ENCODE assay signal across 9 cellular contexts in genomic region chr2:239266436-239266770, GRCh38.
DNase-seq lines count a peak whose midpoint lies in the region; ATAC-seq and TF ChIP-seq lines count a peak whose summit lies in the region.
"Had no signal": no experiment of that assay in that cellular context is flagged by ENCODE, and none has a peak within 500 bp of the region (broad histone marks: within the 10 kb centered on the region; RNA-seq: fewer than 3 reads in every experiment).

No MANE protein-coding gene starts in this region.

- peak overlapping the region; percentile 100 for H3K4me3 ChIP-seq in CD8-positive, alpha-beta memory T cell (ENCODE audit: low read length)
- H3K4me3 ChIP-seq in esophagus squamous epithelium (peak overlapping the region in 3 of 4 donors; percentile 16 to 55 (median 35)), rectal smooth muscle tissue (ENCODE audit: low read length) (peak overlapping the region; percentile 49)

- POLR2A ChIA-PET in CD8-positive, alpha-beta memory T cell (lab: Charles Lee) = interaction anchor here (1.1 to 2.0 kb wide), 4 partner anchors 9 to 135 kb away, joined by 3 to 19 read pairs (median 5); partner anchors contain the start of gene HDAC4
- POLR2A ChIA-PET in RWPE1 (lab: Yijun Ruan, JAX; ENCODE audit: low non-redundant PET) = no interaction called here

- H3K27ac ChIP-seq in CD8-positive, alpha-beta memory T cell (ENCODE audit: low read depth, low read length) = peak overlapping the region; percentile 93
- H3K27ac ChIP-seq in RWPE1 (peak overlapping the region; percentile 63), esophagus squamous epithelium (peak overlapping the region; percentile 68 to 90 (median 85)), rectal smooth muscle tissue (ENCODE audit: low read depth, low read length) (peak overlapping the region; percentile 64)

- TF ChIP-seq POLR2A in esophagus squamous epithelium (IDR thresholded peaks at IDR 0.05) = no peak

- no peak for DNase-seq in CD8-positive, alpha-beta memory T cell
- DNase-seq in RWPE1 (ENCODE audit: low spot score) (no peak), esophagus squamous epithelium (lab: John Stamatoyannopoulos, UW) (no peak), NOMO-1 treated with DMSO at 0.1 percent for 48 hours (lab: John Stamatoyannopoulos, UW; ENCODE audit: unreplicated experiment) (no peak), NCI-H1105 treated with DMSO at 0.1 percent for 48 hours (lab: John Stamatoyannopoulos, UW) (no peak)
- DNase-seq: T-helper 9 cell had no signal

- H3K27ac Mint-ChIP-seq in CD8-positive, alpha-beta memory T cell = peak overlapping the region; percentile 94 to 99 (median 99)

- H3K27me3 Mint-ChIP-seq in CD8-positive, alpha-beta memory T cell = peaks cover 0 to 3% of the 10 kb centered on the region in 2 donors

- no peaks in the 10 kb centered on the region for H3K9me3 Mint-ChIP-seq in CD8-positive, alpha-beta memory T cell

- H3K9ac ChIP-seq in rectal smooth muscle tissue (ENCODE audit: low read length) = no peak overlapping the region

- H3K4me1 ChIP-seq in CD8-positive, alpha-beta memory T cell (ENCODE audit: insufficient read depth, low read length) = peaks cover 79% of the 10 kb centered on the region
- peaks cover 40 to 87% (median 65%) of the 10 kb centered on the region in 3 donors for H3K4me1 ChIP-seq in esophagus squamous epithelium
- H3K4me1 ChIP-seq in rectal smooth muscle tissue (ENCODE audit: control insufficient read depth, insufficient read depth, low read length) = peaks cover 58% of the 10 kb centered on the region

- H3K36me3 Mint-ChIP-seq in CD8-positive, alpha-beta memory T cell = peaks cover 0 to 7% (median under 1%) of the 10 kb centered on the region in 3 donors

- 80% methylated on average over 1 to 2 of the region's 4 CpGs for WGBS in esophagus squamous epithelium, 2 donors

- intact Hi-C loops in esophagus squamous epithelium (cut with DNase I) = no loop called here

- ATAC-seq in HG03432 (IDR thresholded peaks at IDR 0.05; ENCODE audit: unreplicated experiment) (no peak), GM21528 (IDR thresholded peaks at IDR 0.05; ENCODE audit: low FRiP score, unreplicated experiment) (no peak)

- TF ChIP-seq CTCF in RWPE1 (conservative IDR thresholded peaks at IDR 0.05; ENCODE audit: low read depth) = no peak
- no peak for TF ChIP-seq CTCF in esophagus squamous epithelium (IDR thresholded peaks at IDR 0.05)

- no peaks in the 10 kb centered on the region for H3K27me3 ChIP-seq in CD8-positive, alpha-beta memory T cell (ENCODE audit: insufficient read depth, low read length, poor library complexity, severe bottlenecking)
- H3K27me3 ChIP-seq in esophagus squamous epithelium (no peaks in the 10 kb centered on the region), rectal smooth muscle tissue (ENCODE audit: control insufficient read depth, insufficient read depth, low read length) (no peaks in the 10 kb centered on the region)

- no peaks in the 10 kb centered on the region for H3K36me3 ChIP-seq in CD8-positive, alpha-beta memory T cell (ENCODE audit: insufficient read depth, low read length)
- H3K36me3 ChIP-seq in esophagus squamous epithelium = no peaks in the 10 kb centered on the region
- H3K36me3 ChIP-seq in rectal smooth muscle tissue (ENCODE audit: control insufficient read depth, insufficient read depth, low read length) = peaks cover under 1% of the 10 kb centered on the region

- peaks cover 68 to 89% (median 69%) of the 10 kb centered on the region in 3 donors for H3K4me1 Mint-ChIP-seq in CD8-positive, alpha-beta memory T cell

- CTCF ChIA-PET in CD8-positive, alpha-beta memory T cell (lab: Charles Lee) = interaction anchor here (0.8 to 3.1 kb wide), 10 partner anchors 9 to 146 kb away, joined by 3 to 27 read pairs (median 5); no protein-coding TSS in a partner anchor
- CTCF ChIA-PET in RWPE1 (lab: Yijun Ruan, JAX) = no interaction called here

- no peaks in the 10 kb centered on the region for H3K9me3 ChIP-seq in CD8-positive, alpha-beta memory T cell (ENCODE audit: low read length)
- H3K9me3 ChIP-seq in esophagus squamous epithelium = no peaks in the 10 kb centered on the region

- H3K4me3 Mint-ChIP-seq in CD8-positive, alpha-beta memory T cell = peak overlapping the region; percentile 93 to 99 (median 98)

Comparison
In these comparisons a context has a peak if more than half of its experiments do, and no peak if none do; other contexts are left out.
1. H3K4me3 ChIP-seq: peak in every context shown above with its lines; median percentile 100 in CD8-positive, alpha-beta memory T cell; 49 in rectal smooth muscle tissue; 35 in esophagus squamous epithelium.